In the genomic region with DNA sequence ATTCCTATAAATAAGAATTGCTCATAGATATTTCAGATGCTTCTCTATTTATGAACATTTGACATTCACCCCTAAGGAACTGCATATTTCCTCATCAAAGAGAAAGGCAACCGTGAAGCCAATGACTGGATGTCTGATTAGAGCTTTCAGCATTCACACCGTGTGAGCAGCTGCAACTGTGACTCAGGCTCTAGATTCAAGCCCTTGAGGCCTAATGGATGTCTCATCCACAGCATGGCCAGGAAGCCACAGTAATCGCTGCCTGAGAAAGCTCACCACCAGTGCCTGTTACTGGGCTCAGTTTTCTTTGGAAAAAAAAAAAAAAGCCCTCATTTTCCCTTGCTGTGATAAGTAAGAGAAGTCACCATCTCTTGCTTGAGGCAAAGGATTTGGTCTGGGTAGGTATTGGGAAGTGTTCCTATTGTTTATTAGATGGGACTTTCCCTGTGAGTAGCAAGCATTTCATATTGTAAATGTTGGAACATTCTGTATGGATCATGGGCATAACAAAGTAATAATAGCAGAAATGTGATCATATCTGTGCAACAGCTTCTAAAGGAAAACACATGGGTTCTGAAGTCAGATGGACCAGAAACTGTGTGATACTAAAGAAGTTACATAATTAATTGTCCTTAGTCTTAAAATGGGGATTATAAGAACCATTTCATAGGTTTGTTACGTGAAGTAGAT, we compare ENCODE assay signal across 16 cellular contexts.
DNase-seq lines count a peak whose midpoint lies in the region; ATAC-seq and TF ChIP-seq lines count a peak whose summit lies in the region.
"Had no signal": no experiment of that assay in that cellular context is flagged by ENCODE, and none has a peak within 500 bp of the region (broad histone marks: within the 10 kb centered on the region; RNA-seq: fewer than 3 reads in every experiment).

No MANE protein-coding gene starts in this region.

- H3K36me3 ChIP-seq in gastrocnemius medialis = no peaks in the 10 kb centered on the region

- no peak for TF ChIP-seq POLR2A in gastrocnemius medialis (IDR thresholded peaks at IDR 0.05)

- H3K9me3 ChIP-seq in gastrocnemius medialis = no peaks in the 10 kb centered on the region

- no peaks in the 10 kb centered on the region for H3K27me3 Mint-ChIP-seq in stimulated activated memory B cell treated with anti-CD40 and anti-IgM and Interleukin-4, amounts not matched to agents 10 μg/mL and 1 μg/mL and 100 μg/mL, for 72 hours
- H3K27me3 Mint-ChIP-seq: natural killer cell treated with Interleukin-12 subunit alpha and Interleukin-12 subunit beta and Interleukin-15 and Interleukin-18, amount 100 ng/mL, for 72 hours had no signal

- ATAC-seq in SK-N-SH treated with all-trans-retinoic acid at 6 μM for 48 hours = peak; percentile 75
- peak; percentile 94 to 95 for ATAC-seq in gastrocnemius medialis
- ATAC-seq in GM21576 (IDR thresholded peaks at IDR 0.05; ENCODE audit: unreplicated experiment) = no peak
- ATAC-seq in stimulated activated memory B cell treated with anti-CD40 and anti-IgM and Interleukin-4, amounts not matched to agents 10 μg/mL and 1 μg/mL and 100 μg/mL, for 72 hours = no peak
- ATAC-seq: natural killer cell treated with Interleukin-12 subunit alpha and Interleukin-12 subunit beta and Interleukin-15 and Interleukin-18, amount 100 ng/mL, for 72 hours had no signal

- H3K4me3 ChIP-seq in fibroblast of the aortic adventitia (ENCODE audit: low read depth, low read length) (no peak overlapping the region), gastrocnemius medialis (no peak overlapping the region)

- in situ Hi-C loops in gastrocnemius medialis (cut with MboI; ENCODE audit: low sequenced_read_pairs in 4 of 4) = no loop called here

- no peak overlapping the region for H3K27ac Mint-ChIP-seq in stimulated activated memory B cell treated with anti-CD40 and anti-IgM and Interleukin-4, amounts not matched to agents 10 μg/mL and 1 μg/mL and 100 μg/mL, for 72 hours
- H3K27ac Mint-ChIP-seq: activated naive CD8-positive, alpha-beta T cell; CD4-positive, alpha-beta memory T cell; natural killer cell treated with Interleukin-12 subunit alpha and Interleukin-12 subunit beta and Interleukin-15 and Interleukin-18, amount 100 ng/mL, for 72 hours; type B pancreatic cell had no signal

- peaks cover 2% of the 10 kb centered on the region for H3K9me3 Mint-ChIP-seq in stimulated activated memory B cell treated with anti-CD40 and anti-IgM and Interleukin-4, amounts not matched to agents 10 μg/mL and 1 μg/mL and 100 μg/mL, for 72 hours
- H3K9me3 Mint-ChIP-seq: natural killer cell treated with Interleukin-12 subunit alpha and Interleukin-12 subunit beta and Interleukin-15 and Interleukin-18, amount 100 ng/mL, for 72 hours; type B pancreatic cell had no signal

- peak overlapping the region; percentile 40 to 79 (median 68) for H3K27ac ChIP-seq in gastrocnemius medialis

- peaks cover 6 to 20% of the 10 kb centered on the region in 2 donors for H3K4me1 ChIP-seq in gastrocnemius medialis

- intact Hi-C loops in gastrocnemius medialis (cut with DNase I; ENCODE audit: low total_unique reads) = no loop called here

- H3K4me1 Mint-ChIP-seq in stimulated activated memory B cell treated with anti-CD40 and anti-IgM and Interleukin-4, amounts not matched to agents 10 μg/mL and 1 μg/mL and 100 μg/mL, for 72 hours = no peaks in the 10 kb centered on the region
- H3K4me1 Mint-ChIP-seq: CD4-positive, alpha-beta memory T cell had no signal

- no peak for TF ChIP-seq CTCF in fibroblast of the aortic adventitia (IDR thresholded peaks at IDR 0.05; ENCODE audit: insufficient read depth, low read length)
- TF ChIP-seq CTCF in gastrocnemius medialis (IDR thresholded peaks at IDR 0.05 in 4 of 5, conservative IDR thresholded peaks at IDR 0.05 in 1 of 5) = no peak

- DNase-seq in HS-27A (ENCODE audit: low read depth) (peak; percentile 86), fibroblast of the aortic adventitia (ENCODE audit: low read depth) (peak; percentile 32), gastrocnemius medialis (peak; percentile 51 to 53), DMS153 treated with DMSO at 0.1 percent for 48 hours (lab: John Stamatoyannopoulos, UW; ENCODE audit: unreplicated experiment) (no peak)
- DNase-seq in activated CD4-positive, alpha-beta T cell treated with anti-CD3 and anti-CD28 coated beads, Interleukin-2, amount 50 U/mL, for 48 hours = no peak
- DNase-seq: activated CD4-positive, alpha-beta T cell treated with anti-CD3 and anti-CD28 coated beads for 1 hour; CD4-positive, alpha-beta memory T cell; IMR-90; NCI-H1092 treated with DMSO at 0.1 percent for 48 hours; stimulated activated CD4-positive, alpha-beta T cell treated with anti-CD3 and anti-CD28 coated beads, Interleukin-4, amount 100 ng/mL, for 24 hours had no signal

- no peak overlapping the region for H3K4me3 Mint-ChIP-seq in stimulated activated memory B cell treated with anti-CD40 and anti-IgM and Interleukin-4, amounts not matched to agents 10 μg/mL and 1 μg/mL and 100 μg/mL, for 72 hours
- H3K4me3 Mint-ChIP-seq: activated naive CD8-positive, alpha-beta T cell; CD4-positive, alpha-beta memory T cell; natural killer cell treated with Interleukin-12 subunit alpha and Interleukin-12 subunit beta and Interleukin-15 and Interleukin-18, amount 100 ng/mL, for 72 hours; type B pancreatic cell had no signal

- no peaks in the 10 kb centered on the region for H3K36me3 Mint-ChIP-seq in stimulated activated memory B cell treated with anti-CD40 and anti-IgM and Interleukin-4, amounts not matched to agents 10 μg/mL and 1 μg/mL and 100 μg/mL, for 72 hours
- H3K36me3 Mint-ChIP-seq: activated naive CD8-positive, alpha-beta T cell; CD4-positive, alpha-beta memory T cell; natural killer cell treated with Interleukin-12 subunit alpha and Interleukin-12 subunit beta and Interleukin-15 and Interleukin-18, amount 100 ng/mL, for 72 hours had no signal

- H3K27me3 ChIP-seq in gastrocnemius medialis = no peaks in the 10 kb centered on the region

TF ChIP-seq in SK-N-SH treated with all-trans-retinoic acid at 6 μM for 48 hours, 23 proteins besides CTCF, POLR2A, EP300 and RAD21:
- TF ChIP-seq CSDC2 (CRISPR knock-in tag; IDR thresholded peaks at IDR 0.05) (no peak), ZC3H10 (CRISPR knock-in tag; IDR thresholded peaks at IDR 0.05) (no peak), TCF4 (CRISPR knock-in tag; IDR thresholded peaks at IDR 0.05; ENCODE audit: borderline replicate concordance) (no peak), RARB (CRISPR knock-in tag; IDR thresholded peaks at IDR 0.05) (no peak)

Comparison
In these comparisons a context has a peak if more than half of its experiments do, and no peak if none do; other contexts are left out.
1. DNase-seq: peak in HS-27A (single experiment), fibroblast of the aortic adventitia (single experiment) and gastrocnemius medialis (2 of 2); none in DMS153 treated with DMSO at 0.1 percent for 48 hours (single experiment) and activated CD4-positive, alpha-beta T cell treated with anti-CD3 and anti-CD28 coated beads, Interleukin-2, amount 50 U/mL, for 48 hours (0 of 2).
2. ATAC-seq: peak in SK-N-SH treated with all-trans-retinoic acid at 6 μM for 48 hours (single experiment) and gastrocnemius medialis (2 of 2); none in GM21576 (single experiment) and stimulated activated memory B cell treated with anti-CD40 and anti-IgM and Interleukin-4, amounts not matched to agents 10 μg/mL and 1 μg/mL and 100 μg/mL, for 72 hours (single experiment).